1 cellular context compared by ENCODE assay signal in the genomic region with DNA sequence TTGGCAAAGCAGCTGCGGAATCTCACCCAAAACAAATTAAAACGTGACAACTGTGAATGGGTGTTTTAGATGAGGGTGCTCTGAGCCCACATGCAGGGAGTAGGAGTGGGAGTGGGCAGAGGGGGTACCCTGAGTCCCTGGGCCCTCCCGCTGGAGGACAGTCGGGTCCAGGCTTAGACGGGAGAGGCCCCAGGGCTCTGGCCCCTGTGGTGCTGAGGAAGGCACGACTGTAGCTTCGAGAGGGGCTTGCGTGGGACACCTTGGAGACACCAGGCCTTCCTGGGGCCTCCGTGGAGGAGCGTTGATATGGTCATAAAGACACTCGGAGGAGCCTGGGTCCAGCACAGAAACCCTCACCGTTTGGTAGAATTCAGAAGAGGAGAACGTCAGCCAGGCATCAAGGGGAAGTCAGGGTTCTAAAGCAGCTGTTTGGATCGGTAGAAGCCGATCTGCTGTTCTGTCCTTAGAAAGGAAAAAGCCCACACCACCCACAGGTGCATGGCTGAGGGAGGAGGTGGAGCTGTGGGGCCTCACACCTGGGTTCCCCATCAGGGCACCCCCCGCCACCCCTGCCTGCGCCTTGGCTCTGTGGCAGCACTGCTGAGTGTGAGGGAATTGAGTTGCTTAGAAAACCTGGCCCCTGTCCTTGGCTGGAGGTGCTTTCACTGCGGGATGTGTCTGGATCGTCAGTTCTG.
TF ChIP-seq lines count a peak whose summit lies in the region.

No MANE protein-coding gene starts in this region.

TF ChIP-seq in H1, 55 proteins besides CTCF, POLR2A, EP300 and RAD21:
- no peak for TF ChIP-seq SUZ12 (IDR thresholded peaks at IDR 0.05; ENCODE audit: low read length)
- no peak for TF ChIP-seq SIX5 (IDR thresholded peaks at IDR 0.05; ENCODE audit: low read depth, low read length)
- no peak for TF ChIP-seq KDM4A (IDR thresholded peaks at IDR 0.05; ENCODE audit: low read depth, low read length, severe bottlenecking)
- TF ChIP-seq ZNF274 (IDR thresholded peaks at IDR 0.05; ENCODE audit: borderline replicate concordance, extremely low read depth, low read length) = no peak
- no peak for TF ChIP-seq KDM1A (IDR thresholded peaks at IDR 0.05; ENCODE audit: borderline replicate concordance, low read length)
- TF ChIP-seq ASH2L (IDR thresholded peaks at IDR 0.05; ENCODE audit: low read length) = no peak
- no peak for TF ChIP-seq CHD7 (IDR thresholded peaks at IDR 0.05; ENCODE audit: insufficient replicate concordance, low read length)
- no peak for TF ChIP-seq TCF12 (IDR thresholded peaks at IDR 0.05; ENCODE audit: low read depth, low read length)
- TF ChIP-seq GABPA (IDR thresholded peaks at IDR 0.05; ENCODE audit: borderline replicate concordance, insufficient read depth, low read length) = no peak
- TF ChIP-seq TBP (IDR thresholded peaks at IDR 0.05; ENCODE audit: low read depth, low read length) = no peak
- no peak for TF ChIP-seq SAP30 (IDR thresholded peaks at IDR 0.05; ENCODE audit: insufficient read depth, insufficient replicate concordance, low read length)
- no peak for TF ChIP-seq CHD2 (IDR thresholded peaks at IDR 0.05; ENCODE audit: low read length)
- no peak for TF ChIP-seq RXRA (IDR thresholded peaks at IDR 0.05; ENCODE audit: insufficient read depth, low read depth, low read length)
- TF ChIP-seq SP4 (IDR thresholded peaks at IDR 0.05; ENCODE audit: low read length) = no peak
- TF ChIP-seq, protein P1, sequence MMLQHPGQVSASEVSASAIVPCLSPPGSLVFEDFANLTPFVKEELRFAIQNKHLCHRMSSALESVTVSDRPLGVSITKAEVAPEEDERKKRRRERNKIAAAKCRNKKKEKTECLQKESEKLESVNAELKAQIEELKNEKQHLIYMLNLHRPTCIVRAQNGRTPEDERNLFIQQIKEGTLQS (IDR thresholded peaks at IDR 0.05; ENCODE audit: insufficient read depth, low read depth, low read length) = no peak
